ENCODE assay signal across 8 cellular contexts in the genomic region with DNA sequence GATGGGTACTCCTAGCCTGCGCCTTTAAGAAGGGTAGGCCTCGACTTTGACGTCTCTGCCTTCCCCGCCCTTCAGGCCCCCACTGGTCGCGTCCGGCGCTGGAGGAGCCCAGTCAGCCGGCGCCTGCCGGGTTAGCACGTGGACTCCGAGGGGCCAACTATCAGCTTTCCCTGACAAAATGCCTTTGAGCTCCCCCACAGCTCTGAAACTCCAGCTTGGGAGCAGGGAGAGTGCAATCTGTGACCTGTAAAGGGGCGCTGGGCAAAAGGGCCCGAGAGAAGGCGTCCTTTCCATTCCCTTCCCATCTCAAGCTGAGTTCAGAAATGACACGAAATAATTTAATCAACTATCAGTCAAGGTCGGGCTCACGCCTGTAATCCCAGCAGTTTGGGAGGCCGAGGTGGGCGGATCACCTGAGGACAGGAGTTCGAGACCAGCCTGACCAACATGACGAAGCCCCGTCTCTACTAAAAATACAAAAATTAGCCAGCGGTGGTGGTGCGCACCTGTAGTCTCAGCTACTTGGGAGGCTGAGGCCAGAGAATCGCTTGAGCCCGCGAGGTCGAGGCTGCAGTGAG. TPM values are rescaled to one million over a fixed set of nuclear protein-coding genes. Genes with fewer than 3 reads are reported as not detected.
DNase-seq lines count a peak whose midpoint lies in the region; ATAC-seq, FAIRE-seq and TF ChIP-seq lines count a peak whose summit lies in the region.

No MANE protein-coding gene starts in this region.

- TF ChIP-seq EP300 in A549 (IDR thresholded peaks at IDR 0.05) = no peak

- ATAC-seq in A549 (peak; percentile 70 to 80), GM18867 (IDR thresholded peaks at IDR 0.05; ENCODE audit: unreplicated experiment) (peak; percentile 53), HG03378 (IDR thresholded peaks at IDR 0.05; ENCODE audit: unreplicated experiment) (peak; percentile 29)

- FAIRE-seq in A549 (lab: Jason Lieb, UNC) = no peak

- no peaks in the 10 kb centered on the region for H3K9me3 ChIP-seq in A549

- DNase-seq in A549 (ENCODE audit: low read depth in 1 of 2, low spot score in 1 of 2) (peak; percentile 99), NCI-H510A treated with DMSO at 0.1 percent for 48 hours (lab: John Stamatoyannopoulos, UW) (peak; percentile 31), cerebellar nuclear complex (lab: John Stamatoyannopoulos, UW) (peak; percentile 80 to 96), left kidney (ENCODE audit: low read depth, low spot score) (peak; percentile 99)
- DNase-seq in activated CD4-positive, alpha-beta T cell treated with anti-CD3 and anti-CD28 coated beads for 24 hours (ENCODE audit: low read depth in 2 of 2) = peak; percentile 80 to 86
- DNase-seq in stimulated activated CD4-positive, alpha-beta T cell treated with anti-CD3 and anti-CD28 coated beads, Interleukin-2, amount 100 ng/mL, for 24 hours = peak; percentile 90 to 92

- CTCF ChIA-PET in A549 (lab: Yijun Ruan, JAX) = interaction anchor here (0.5 to 14.1 kb wide), 12 partner anchors 10 to 289 kb away, joined by 3 to 159 read pairs (median 4); no protein-coding TSS in a partner anchor

- peak in 1 of 2 experiments; percentile 22; a peak in 1 of 5 replicates for TF ChIP-seq RAD21 in A549 (conservative IDR thresholded peaks at IDR 0.05 in 1 of 2, IDR thresholded peaks at IDR 0.05 in 1 of 2)

- peak overlapping the region; percentile 98; the same call in 2 of the 3 replicates for H3K4me3 ChIP-seq in A549

- TF ChIP-seq CTCF in A549 (IDR thresholded peaks at IDR 0.05) = no peak

- TF ChIP-seq POLR2A in A549 (IDR thresholded peaks at IDR 0.05; ENCODE audit: low read length) = no peak; the same call in 1 of the 2 replicates

- peak overlapping the region; percentile 37 to 93; a peak in 5 of 6 replicates for H3K27ac ChIP-seq in A549

- H3K4me1 ChIP-seq in A549 = peaks cover 21% of the 10 kb centered on the region

- peak overlapping the region; percentile 85 for H3K4me2 ChIP-seq in A549

- 36% methylated on average over 30 of the region's 30 CpGs for WGBS in A549 (ENCODE audit: missing lambda C conversion rate)

- POLR2A ChIA-PET in A549 (lab: Yijun Ruan, JAX) = interaction anchor here (0.6 to 1.3 kb wide), 8 partner anchors 9 to 127 kb away, joined by 3 to 14 read pairs (median 4); a partner anchor contains a TSS

TF ChIP-seq in A549, 52 proteins besides CTCF, POLR2A, EP300 and RAD21 (continues in another document):
- TF ChIP-seq, protein P1, sequence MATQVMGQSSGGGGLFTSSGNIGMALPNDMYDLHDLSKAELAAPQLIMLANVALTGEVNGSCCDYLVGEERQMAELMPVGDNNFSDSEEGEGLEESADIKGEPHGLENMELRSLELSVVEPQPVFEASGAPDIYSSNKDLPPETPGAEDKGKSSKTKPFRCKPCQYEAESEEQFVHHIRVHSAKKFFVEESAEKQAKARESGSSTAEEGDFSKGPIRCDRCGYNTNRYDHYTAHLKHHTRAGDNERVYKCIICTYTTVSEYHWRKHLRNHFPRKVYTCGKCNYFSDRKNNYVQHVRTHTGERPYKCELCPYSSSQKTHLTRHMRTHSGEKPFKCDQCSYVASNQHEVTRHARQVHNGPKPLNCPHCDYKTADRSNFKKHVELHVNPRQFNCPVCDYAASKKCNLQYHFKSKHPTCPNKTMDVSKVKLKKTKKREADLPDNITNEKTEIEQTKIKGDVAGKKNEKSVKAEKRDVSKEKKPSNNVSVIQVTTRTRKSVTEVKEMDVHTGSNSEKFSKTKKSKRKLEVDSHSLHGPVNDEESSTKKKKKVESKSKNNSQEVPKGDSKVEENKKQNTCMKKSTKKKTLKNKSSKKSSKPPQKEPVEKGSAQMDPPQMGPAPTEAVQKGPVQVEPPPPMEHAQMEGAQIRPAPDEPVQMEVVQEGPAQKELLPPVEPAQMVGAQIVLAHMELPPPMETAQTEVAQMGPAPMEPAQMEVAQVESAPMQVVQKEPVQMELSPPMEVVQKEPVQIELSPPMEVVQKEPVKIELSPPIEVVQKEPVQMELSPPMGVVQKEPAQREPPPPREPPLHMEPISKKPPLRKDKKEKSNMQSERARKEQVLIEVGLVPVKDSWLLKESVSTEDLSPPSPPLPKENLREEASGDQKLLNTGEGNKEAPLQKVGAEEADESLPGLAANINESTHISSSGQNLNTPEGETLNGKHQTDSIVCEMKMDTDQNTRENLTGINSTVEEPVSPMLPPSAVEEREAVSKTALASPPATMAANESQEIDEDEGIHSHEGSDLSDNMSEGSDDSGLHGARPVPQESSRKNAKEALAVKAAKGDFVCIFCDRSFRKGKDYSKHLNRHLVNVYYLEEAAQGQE (IDR thresholded peaks at IDR 0.05) = no peak
- TF ChIP-seq FOXS1 (CRISPR knock-in tag; IDR thresholded peaks at IDR 0.05) = no peak
- TF ChIP-seq, protein P2, sequence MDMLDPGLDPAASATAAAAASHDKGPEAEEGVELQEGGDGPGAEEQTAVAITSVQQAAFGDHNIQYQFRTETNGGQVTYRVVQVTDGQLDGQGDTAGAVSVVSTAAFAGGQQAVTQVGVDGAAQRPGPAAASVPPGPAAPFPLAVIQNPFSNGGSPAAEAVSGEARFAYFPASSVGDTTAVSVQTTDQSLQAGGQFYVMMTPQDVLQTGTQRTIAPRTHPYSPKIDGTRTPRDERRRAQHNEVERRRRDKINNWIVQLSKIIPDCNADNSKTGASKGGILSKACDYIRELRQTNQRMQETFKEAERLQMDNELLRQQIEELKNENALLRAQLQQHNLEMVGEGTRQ (IDR thresholded peaks at IDR 0.05) = peak; percentile 73
- no peak for TF ChIP-seq ZC3H11A (IDR thresholded peaks at IDR 0.05)
- no peak for TF ChIP-seq HOXB13 (CRISPR knock-in tag; IDR thresholded peaks at IDR 0.05; ENCODE audit: low read depth)
- no peak for TF ChIP-seq RFX5 (IDR thresholded peaks at IDR 0.05)
- no peak for TF ChIP-seq CBX2 (IDR thresholded peaks at IDR 0.05; ENCODE audit: borderline replicate concordance, low read depth)
- TF ChIP-seq TFCP2L1 (CRISPR knock-in tag; IDR thresholded peaks at IDR 0.05) = no peak
- TF ChIP-seq, protein P3, sequence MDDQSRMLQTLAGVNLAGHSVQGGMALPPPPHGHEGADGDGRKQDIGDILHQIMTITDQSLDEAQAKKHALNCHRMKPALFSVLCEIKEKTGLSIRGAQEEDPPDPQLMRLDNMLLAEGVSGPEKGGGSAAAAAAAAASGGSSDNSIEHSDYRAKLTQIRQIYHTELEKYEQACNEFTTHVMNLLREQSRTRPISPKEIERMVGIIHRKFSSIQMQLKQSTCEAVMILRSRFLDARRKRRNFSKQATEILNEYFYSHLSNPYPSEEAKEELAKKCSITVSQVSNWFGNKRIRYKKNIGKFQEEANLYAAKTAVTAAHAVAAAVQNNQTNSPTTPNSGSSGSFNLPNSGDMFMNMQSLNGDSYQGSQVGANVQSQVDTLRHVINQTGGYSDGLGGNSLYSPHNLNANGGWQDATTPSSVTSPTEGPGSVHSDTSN (IDR thresholded peaks at IDR 0.05) = peak; percentile 59; the same call in 1 of the 2 replicates
- TF ChIP-seq MAFK (IDR thresholded peaks at IDR 0.05; ENCODE audit: partially characterized antibody) = no peak
- TF ChIP-seq RCOR1 (IDR thresholded peaks at IDR 0.05; ENCODE audit: low read depth, low read length) = no peak
- no peak for TF ChIP-seq RARB (CRISPR knock-in tag; IDR thresholded peaks at IDR 0.05)
- TF ChIP-seq HEYL (CRISPR knock-in tag; IDR thresholded peaks at IDR 0.05) = no peak
- TF ChIP-seq, protein P4, sequence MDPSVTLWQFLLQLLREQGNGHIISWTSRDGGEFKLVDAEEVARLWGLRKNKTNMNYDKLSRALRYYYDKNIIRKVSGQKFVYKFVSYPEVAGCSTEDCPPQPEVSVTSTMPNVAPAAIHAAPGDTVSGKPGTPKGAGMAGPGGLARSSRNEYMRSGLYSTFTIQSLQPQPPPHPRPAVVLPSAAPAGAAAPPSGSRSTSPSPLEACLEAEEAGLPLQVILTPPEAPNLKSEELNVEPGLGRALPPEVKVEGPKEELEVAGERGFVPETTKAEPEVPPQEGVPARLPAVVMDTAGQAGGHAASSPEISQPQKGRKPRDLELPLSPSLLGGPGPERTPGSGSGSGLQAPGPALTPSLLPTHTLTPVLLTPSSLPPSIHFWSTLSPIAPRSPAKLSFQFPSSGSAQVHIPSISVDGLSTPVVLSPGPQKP (IDR thresholded peaks at IDR 0.05; ENCODE audit: low read depth, low read length) = no peak
- no peak for TF ChIP-seq CBX8 (IDR thresholded peaks at IDR 0.05)
- no peak for TF ChIP-seq CEBPB (IDR thresholded peaks at IDR 0.05)

RNA-seq across cellular contexts. Expression of a gene that starts 2.3 kb away (rescaled TPM):
- polyA plus RNA-seq in A549 (2011; rRNA removed) (80.9 and 90.1 TPM in 2 replicates), A549 (2017; fragmentation: RNase III; extraction: RNeasy Plus Mini Kit Qiagen cat#74134 plus additional on column Dnase treatment) (147 to 154 TPM (median 150 TPM) in 3 replicates)
- 288 and 335 TPM in 2 replicates for polyA plus RNA-seq in A549 (2012; cell fraction: cytosol; rRNA removed)
- 507 and 616 TPM in 2 replicates for polyA plus RNA-seq in A549 (2012; cell fraction: nucleus; rRNA removed)
- 62.5 and 70.8 TPM in 2 replicates for polyA minus RNA-seq in A549 (2011; rRNA and poly(A)+ RNA removed)

RNA-seq across cellular contexts. Expression of a gene that starts 18.1 kb away (rescaled TPM):
- polyA plus RNA-seq in A549 (2011; rRNA removed) (111 and 147 TPM in 2 replicates), A549 (2017; fragmentation: RNase III; extraction: RNeasy Plus Mini Kit Qiagen cat#74134 plus additional on column Dnase treatment) (146 to 198 TPM (median 197 TPM) in 3 replicates)
- 216 and 242 TPM in 2 replicates for polyA plus RNA-seq in A549 (2012; cell fraction: cytosol; rRNA removed)
- polyA plus RNA-seq in A549 (2012; cell fraction: nucleus; rRNA removed) = 645 and 899 TPM in 2 replicates
- polyA minus RNA-seq in A549 (2011; rRNA and poly(A)+ RNA removed) = 81.3 and 100 TPM in 2 replicates

RNA-seq across cellular contexts. Expression of a gene that starts 18.6 kb away (rescaled TPM):
- polyA plus RNA-seq in A549 (2011; rRNA removed) = 0.45 and 0.57 TPM in 2 replicates
- 0.52 and 0.62 TPM in 2 replicates for polyA plus RNA-seq in A549 (2012; cell fraction: cytosol; rRNA removed)
- 1.4 and 1.8 TPM in 2 replicates for polyA plus RNA-seq in A549 (2012; cell fraction: nucleus; rRNA removed)
- polyA plus RNA-seq in A549 (2017; fragmentation: RNase III; extraction: RNeasy Plus Mini Kit Qiagen cat#74134 plus additional on column Dnase treatment) = 0.21 to 0.48 TPM (median 0.22 TPM) in 3 replicates
- 0.33 and 0.54 TPM in 2 replicates for polyA minus RNA-seq in A549 (2011; rRNA and poly(A)+ RNA removed)

RNA-seq across cellular contexts. Expression of a gene that starts 36.7 kb away (rescaled TPM):
- polyA plus RNA-seq in A549 (2011; rRNA removed) (1.8 and 2.7 TPM in 2 replicates), A549 (2017; fragmentation: RNase III; extraction: RNeasy Plus Mini Kit Qiagen cat#74134 plus additional on column Dnase treatment) (3.0 to 4.2 TPM (median 3.9 TPM) in 3 replicates)
- 3.2 and 6.0 TPM in 2 replicates for polyA plus RNA-seq in A549 (2012; cell fraction: cytosol; rRNA removed)
- 7.2 and 9.5 TPM in 2 replicates for polyA plus RNA-seq in A549 (2012; cell fraction: nucleus; rRNA removed)
- 1.6 and 3.5 TPM in 2 replicates for polyA minus RNA-seq in A549 (2011; rRNA and poly(A)+ RNA removed)

RNA-seq across cellular contexts. Expression of a gene that starts 59.0 kb away (rescaled TPM):
- 0.03 TPM in 1 of 2 replicates, not detected in the other for polyA plus RNA-seq in A549 (2011; rRNA removed)
- polyA plus RNA-seq in A549 (2012; cell fraction: cytosol; rRNA removed) = 0.01 TPM in 1 of 2 replicates, not detected in the other
- polyA plus RNA-seq in A549 (2012; cell fraction: nucleus; rRNA removed) = 0.02 and 0.21 TPM in 2 replicates
- not detected in 3 replicates for polyA plus RNA-seq in A549 (2017; fragmentation: RNase III; extraction: RNeasy Plus Mini Kit Qiagen cat#74134 plus additional on column Dnase treatment)
- not detected in 2 replicates for polyA minus RNA-seq in A549 (2011; rRNA and poly(A)+ RNA removed)

Comparison
In these comparisons a context has a peak if more than half of its experiments do, and no peak if none do; other contexts are left out.
1. Peak in every context shown above with its lines: DNase-seq, ATAC-seq, H3K4me3 ChIP-seq and H3K27ac ChIP-seq.
2. DNase-seq: peak in every context shown above with its lines; median percentile 99 in A549; 99 in left kidney; 91 in stimulated activated CD4-positive, alpha-beta T cell treated with anti-CD3 and anti-CD28 coated beads, Interleukin-2, amount 100 ng/mL, for 24 hours; 88 in cerebellar nuclear complex; 83 in activated CD4-positive, alpha-beta T cell treated with anti-CD3 and anti-CD28 coated beads for 24 hours; 31 in NCI-H510A treated with DMSO at 0.1 percent for 48 hours.